ENCODE assay signal across 8 cellular contexts in the genomic region with DNA sequence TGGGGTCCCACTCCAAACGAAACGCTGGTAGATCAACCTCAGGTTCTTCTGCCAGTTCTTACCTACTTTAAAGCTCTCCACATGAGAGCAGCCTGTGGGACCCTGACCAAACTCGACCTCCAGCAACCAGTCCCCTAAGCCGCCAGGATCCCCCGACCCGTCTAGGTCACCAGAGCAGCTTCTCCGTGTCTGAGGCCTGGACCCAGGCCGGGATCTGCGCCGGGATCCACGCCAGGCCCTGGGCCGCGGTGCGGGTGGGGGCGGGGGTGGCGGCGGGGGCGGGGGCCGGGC. TPM values are rescaled to one million over a fixed set of nuclear protein-coding genes. Genes with fewer than 3 reads are reported as not detected.
DNase-seq lines count a peak whose midpoint lies in the region; ATAC-seq, FAIRE-seq and TF ChIP-seq lines count a peak whose summit lies in the region.

No MANE protein-coding gene starts in this region.

- H3K4me3 ChIP-seq in OCI-LY7 (ENCODE audit: low read depth, low read length, poor library complexity, severe bottlenecking): peak overlapping the region; percentile 75
- H3K4me3 ChIP-seq in fibroblast of mammary gland (ENCODE audit: control insufficient read depth, low read depth, low read length): peak overlapping the region; percentile 15
- peak overlapping the region; percentile 44 to 66 (median 58) for H3K4me3 ChIP-seq in skin epidermis

- H3K4me2 ChIP-seq in OCI-LY7 (ENCODE audit: low read length): peak overlapping the region; percentile 82

- no peaks in the 10 kb centered on the region for H3K36me3 ChIP-seq in OCI-LY7 (ENCODE audit: insufficient read depth, low read length)

- H3K27ac ChIP-seq in OCI-LY7 (ENCODE audit: low read depth, low read length, poor library complexity, severe bottlenecking): peak overlapping the region; percentile 30
- peak overlapping the region in 19 of 21 experiments; percentile 22 to 91 (median 82) for H3K27ac ChIP-seq in skin epidermis

- FAIRE-seq in D721Med (lab: Jason Lieb, UNC): no peak

- TF ChIP-seq CTCF in OCI-LY7 (conservative IDR thresholded peaks at IDR 0.05; ENCODE audit: low read length) (no peak), fibroblast of mammary gland (conservative IDR thresholded peaks at IDR 0.05; ENCODE audit: control insufficient read depth, insufficient read depth, low read depth, low read length) (no peak), D721Med (IDR thresholded peaks at IDR 0.05; ENCODE audit: insufficient read depth, missing control alignments) (no peak)

- no peaks in the 10 kb centered on the region for H3K9me3 ChIP-seq in OCI-LY7 (ENCODE audit: low read length)

- no peaks in the 10 kb centered on the region for H4K20me1 ChIP-seq in OCI-LY7 (ENCODE audit: insufficient read depth, low read length)

- no TSS peak for BruUV-seq in OCI-LY7 (replicated peaks; lab: Mats Ljungman, UMichigan)

- ATAC-seq in GM21367 (IDR thresholded peaks at IDR 0.05; ENCODE audit: unreplicated experiment): peak; percentile 13
- no peak for ATAC-seq in HG02763 (IDR thresholded peaks at IDR 0.05; ENCODE audit: unreplicated experiment)

- POLR2A ChIA-PET in OCI-LY7 (lab: Charles Lee): interaction anchor here (3.0 kb wide), 1 partner anchor 36 kb away, joined by 19 read pairs; a partner anchor contains a TSS

- H3K4me1 ChIP-seq in OCI-LY7 (ENCODE audit: insufficient read depth, low read length, poor library complexity, severe bottlenecking): peaks cover 12% of the 10 kb centered on the region

- CTCF ChIA-PET in OCI-LY7 (lab: Charles Lee; ENCODE audit: unreplicated experiment): no interaction called here

- H2AFZ ChIP-seq in OCI-LY7 (ENCODE audit: low read length): peak overlapping the region; percentile 74

- DNase-seq in OCI-LY7 (ENCODE audit: low spot score) (no peak), fibroblast of mammary gland (ENCODE audit: low read depth) (no peak), islet precursor cell (no peak), D721Med (ENCODE audit: insufficient read length, low spot score) (no peak), NCI-H2171 (lab: John Stamatoyannopoulos, UW) (no peak)

- no peaks in the 10 kb centered on the region for H3K9me2 ChIP-seq in OCI-LY7 (ENCODE audit: insufficient read depth, low read length)

- no peaks in the 10 kb centered on the region for H3K79me2 ChIP-seq in OCI-LY7 (ENCODE audit: insufficient read depth, low read depth, low read length)

- intact Hi-C loops in OCI-LY7 (cut with micrococcal nuclease; ENCODE audit: unreplicated experiment): no loop called here

RNA-seq across cellular contexts. Expression of a gene that starts 1.4 kb away (rescaled TPM):
- 1.7 and 2.4 TPM in 2 replicates for total RNA-seq in OCI-LY7 (2014; rRNA removed; shearing (Covaris generic))
- total RNA-seq in OCI-LY7 (2022): 2.7 and 2.9 TPM in 2 replicates

RNA-seq across cellular contexts. Expression of a gene that starts 36.3 kb away (rescaled TPM):
- 16.9 and 19.7 TPM in 2 replicates for total RNA-seq in OCI-LY7 (2014; rRNA removed; shearing (Covaris generic))
- total RNA-seq in OCI-LY7 (2022): 10.4 and 10.8 TPM in 2 replicates

Comparison
In these comparisons a context has a peak if more than half of its experiments do, and no peak if none do; other contexts are left out.
1. H3K4me3 ChIP-seq: peak in every context shown above with its lines; median percentile 75 in OCI-LY7; 58 in skin epidermis; 15 in fibroblast of mammary gland.